Comparison of ENCODE assay signal across 24 cellular contexts in the genomic region with DNA sequence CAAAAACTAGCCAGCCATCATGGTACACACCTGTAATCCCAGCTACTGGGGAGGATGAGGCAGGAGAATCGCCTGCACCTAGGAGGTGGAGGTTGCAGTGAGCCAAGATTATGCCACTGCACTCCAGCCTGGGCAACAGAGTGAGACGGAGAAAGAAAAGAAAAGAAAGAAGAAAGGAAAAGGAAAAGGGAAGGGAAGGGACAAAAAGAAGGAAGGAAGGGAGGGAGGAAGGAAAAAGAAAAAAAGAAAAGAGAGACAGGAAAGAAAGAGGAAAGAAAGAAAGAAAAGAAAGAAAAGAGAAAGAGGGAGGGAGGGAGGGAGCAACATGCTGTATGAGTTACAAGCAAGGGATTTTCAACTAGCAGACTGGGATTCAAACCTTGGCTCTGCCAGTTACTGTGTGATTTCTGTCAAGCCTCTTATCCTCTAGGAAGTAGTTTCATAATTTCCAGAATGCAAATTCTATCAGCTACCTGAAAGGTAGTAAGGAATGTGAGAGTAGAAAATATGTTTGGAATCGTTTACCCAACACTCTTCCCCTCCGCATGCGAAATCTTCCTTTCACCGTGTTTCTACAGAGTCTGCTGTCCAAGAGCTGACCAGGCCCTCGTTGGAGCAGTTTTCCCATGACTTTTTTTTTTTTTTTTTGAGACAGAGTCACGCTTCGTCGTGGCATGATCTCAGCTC.
"Had no signal": no experiment of that assay in that cellular context is flagged by ENCODE, and none has a peak within 500 bp of the region (broad histone marks: within the 10 kb centered on the region; RNA-seq: fewer than 3 reads in every experiment).

No MANE protein-coding gene starts in this region.

- H3K9ac ChIP-seq: KMS-11 had no signal

- H3K36me3 Mint-ChIP-seq: activated naive CD4-positive, alpha-beta T cell treated with anti-CD3 and anti-CD28 coated beads, Interleukin-2, amount 50 U/mL, for 72 hours had no signal

- DNase-seq: activated CD4-positive, alpha-beta T cell treated with anti-CD3 and anti-CD28 coated beads for 36 hours; activated CD8-positive, alpha-beta memory T cell treated with anti-CD3 and anti-CD28 coated beads, Interleukin-2, amount 50 U/mL, for 48 hours; activated CD8-positive, alpha-beta T cell treated with anti-CD3 and anti-CD28 coated beads, Interleukin-2, amount 10 ng/mL, durations not matched to agents 7 days and 5 days; activated effector memory CD4-positive, alpha-beta T cell treated with Interleukin-2 at 50 U/mL for 16 hours; activated naive CD4-positive, alpha-beta T cell; activated naive CD8-positive, alpha-beta T cell treated with anti-CD3 and anti-CD28 coated beads, Interleukin-2, amount 50 U/mL, for 24 hours; activated T-cell treated with anti-CD3 and anti-CD28 coated beads, Interleukin-2, amount 50 U/mL, for 24 hours; amygdala; NCI-H1092; NCI-H1417; NCI-H1930; NCI-H2171 treated with DMSO at 0.1 percent for 48 hours; NCI-H345; NCI-H510A; NCI-H526 treated with DMSO at 0.1 percent for 48 hours; NCI-H82; SIG-M5; T-helper 2 cell had no signal

- H3K4me2 ChIP-seq: KMS-11 had no signal

- H3K27me3 Mint-ChIP-seq: activated CD4-positive, alpha-beta T cell treated with anti-CD3 and anti-CD28 coated beads for 36 hours; activated naive CD8-positive, alpha-beta T cell treated with anti-CD3 and anti-CD28 coated beads, Interleukin-2, amount 50 U/mL, for 24 hours; activated T-cell treated with anti-CD3 and anti-CD28 coated beads, Interleukin-2, amount 50 U/mL, for 24 hours; brain; IgD-negative memory B cell had no signal

- H3K4me1 Mint-ChIP-seq: activated CD4-positive, alpha-beta T cell treated with anti-CD3 and anti-CD28 coated beads for 36 hours; activated naive CD8-positive, alpha-beta T cell treated with anti-CD3 and anti-CD28 coated beads, Interleukin-2, amount 50 U/mL, for 24 hours had no signal

- H3K9me3 Mint-ChIP-seq: activated naive CD4-positive, alpha-beta T cell treated with anti-CD3 and anti-CD28 coated beads, Interleukin-2, amount 50 U/mL, for 72 hours; activated naive CD8-positive, alpha-beta T cell treated with anti-CD3 and anti-CD28 coated beads, Interleukin-2, amount 50 U/mL, for 24 hours; activated T-cell treated with anti-CD3 and anti-CD28 coated beads, Interleukin-2, amount 50 U/mL, for 24 hours; activated T-helper 1 cell treated with anti-CD3 and anti-CD28 coated beads, Interleukin-12 subunit alpha, Interleukin-12 subunit beta, Interleukin-2, Interleukin-4 antibody, amounts not matched to agents 30 ng/mL and 10 ng/mL and 1 ng/mL, durations not matched to agents 14 hours and 24 hours and 36 hours; brain; IgD-negative memory B cell had no signal

- H3K27ac ChIP-seq: KMS-11, VCaP had no signal

- ATAC-seq: activated CD4-positive, alpha-beta T cell treated with anti-CD3 and anti-CD28 coated beads for 36 hours; activated CD8-positive, alpha-beta T cell treated with anti-CD3 and anti-CD28 coated beads, Interleukin-2, amount 10 ng/mL, durations not matched to agents 7 days and 5 days; activated naive CD4-positive, alpha-beta T cell treated with anti-CD3 and anti-CD28 coated beads, Interleukin-2, amount 50 U/mL, for 72 hours; activated naive CD8-positive, alpha-beta T cell treated with anti-CD3 and anti-CD28 coated beads, Interleukin-2, amount 50 U/mL, for 24 hours had no signal

- H3K4me3 Mint-ChIP-seq: activated CD4-positive, alpha-beta T cell treated with anti-CD3 and anti-CD28 coated beads for 36 hours; activated CD8-positive, alpha-beta T cell treated with anti-CD3 and anti-CD28 coated beads, Interleukin-2, amount 10 ng/mL, durations not matched to agents 7 days and 5 days; activated naive CD8-positive, alpha-beta T cell treated with anti-CD3 and anti-CD28 coated beads, Interleukin-2, amount 50 U/mL, for 24 hours; activated T-cell treated with anti-CD3 and anti-CD28 coated beads, Interleukin-2, amount 50 U/mL, for 24 hours; activated T-helper 1 cell treated with anti-CD3 and anti-CD28 coated beads, Interleukin-12 subunit alpha, Interleukin-12 subunit beta, Interleukin-2, Interleukin-4 antibody, amounts not matched to agents 30 ng/mL and 10 ng/mL and 1 ng/mL, durations not matched to agents 14 hours and 24 hours and 36 hours; brain; IgD-negative memory B cell had no signal

- H3K27ac Mint-ChIP-seq: activated CD4-positive, alpha-beta T cell treated with anti-CD3 and anti-CD28 coated beads for 36 hours; activated CD8-positive, alpha-beta T cell treated with anti-CD3 and anti-CD28 coated beads, Interleukin-2, amount 10 ng/mL, durations not matched to agents 7 days and 5 days; activated naive CD8-positive, alpha-beta T cell treated with anti-CD3 and anti-CD28 coated beads, Interleukin-2, amount 50 U/mL, for 24 hours; activated T-cell treated with anti-CD3 and anti-CD28 coated beads, Interleukin-2, amount 50 U/mL, for 24 hours; activated T-helper 1 cell treated with anti-CD3 and anti-CD28 coated beads, Interleukin-12 subunit alpha, Interleukin-12 subunit beta, Interleukin-2, Interleukin-4 antibody, amounts not matched to agents 30 ng/mL and 10 ng/mL and 1 ng/mL, durations not matched to agents 14 hours and 24 hours and 36 hours had no signal
